Comparison of ENCODE assay signal across 8 cellular contexts in genomic region chr4:183407635-183408463, GRCh38. TPM values are rescaled to one million over a fixed set of nuclear protein-coding genes. Genes with fewer than 3 reads are reported as not detected.
DNase-seq lines count a peak whose midpoint lies in the region; ATAC-seq and TF ChIP-seq lines count a peak whose summit lies in the region.

No MANE protein-coding gene starts in this region.

- H3K4me1 Mint-ChIP-seq in activated CD4-positive, alpha-beta T cell treated with anti-CD3 and anti-CD28 coated beads, Interleukin-2, amount 10 ng/mL, durations not matched to agents 24 days and 14 days = peaks cover 9% of the 10 kb centered on the region
- peaks cover 9% of the 10 kb centered on the region for H3K4me1 Mint-ChIP-seq in activated T-helper 2 cell treated with anti-CD3 and anti-CD28 coated beads, Interferon-gamma antibody, Interleukin-2, Interleukin-4, amounts not matched to agents 10 μg/mL and 5 μg/mL and 100 μg/mL, durations not matched to agents 14 hours and 24 hours and 36 hours (ENCODE audit: low read depth)

- ATAC-seq in left lung = no peak
- ATAC-seq in HG02571 (IDR thresholded peaks at IDR 0.05; ENCODE audit: unreplicated experiment) = no peak

- no peaks in the 10 kb centered on the region for H3K27me3 ChIP-seq in left lung

- peaks cover 0 to 7% of the 10 kb centered on the region in 2 donors for H3K4me1 ChIP-seq in left lung

- intact Hi-C loops in activated CD4-positive, alpha-beta T cell treated with anti-CD3 and anti-CD28 coated beads, Interleukin-2, amount 10 ng/mL, durations not matched to agents 24 days and 14 days (cut with micrococcal nuclease) = loop anchor here (1.0 to 10.0 kb wide), 4 partner anchors 10 to 333 kb away; partner anchors contain the start of gene CDKN2AIP
- intact Hi-C loops in activated T-helper 2 cell treated with anti-CD3 and anti-CD28 coated beads, Interferon-gamma antibody, Interleukin-2, Interleukin-4, amounts not matched to agents 10 μg/mL and 5 μg/mL and 100 μg/mL, durations not matched to agents 14 hours and 24 hours and 36 hours (cut with micrococcal nuclease) = loop anchor here (2.0 to 10.0 kb wide), 4 partner anchors 37 to 491 kb away; partner anchors contain the start of genes CDKN2AIP and DCTD
- intact Hi-C loops in left lung (cut with DNase I) (no loop called here), posterior vena cava (cut with DNase I) (no loop called here)

- H3K9me3 Mint-ChIP-seq in activated CD4-positive, alpha-beta T cell treated with anti-CD3 and anti-CD28 coated beads, Interleukin-2, amount 10 ng/mL, durations not matched to agents 24 days and 14 days = no peaks in the 10 kb centered on the region
- H3K9me3 Mint-ChIP-seq in activated T-helper 2 cell treated with anti-CD3 and anti-CD28 coated beads, Interferon-gamma antibody, Interleukin-2, Interleukin-4, amounts not matched to agents 10 μg/mL and 5 μg/mL and 100 μg/mL, durations not matched to agents 14 hours and 24 hours and 36 hours = no peaks in the 10 kb centered on the region

- no peaks in the 10 kb centered on the region for H3K36me3 ChIP-seq in left lung

- peak overlapping the region; percentile 9 to 28 for H3K4me3 ChIP-seq in left lung

- H3K27ac ChIP-seq in left lung (peak overlapping the region in 1 of 2 donors; percentile 53), substantia nigra (ENCODE audit: low read depth, low read length, poor library complexity, severe bottlenecking) (peak overlapping the region; percentile 86)

- peaks cover 2% of the 10 kb centered on the region for H3K27me3 Mint-ChIP-seq in activated CD4-positive, alpha-beta T cell treated with anti-CD3 and anti-CD28 coated beads, Interleukin-2, amount 10 ng/mL, durations not matched to agents 24 days and 14 days
- H3K27me3 Mint-ChIP-seq in activated T-helper 2 cell treated with anti-CD3 and anti-CD28 coated beads, Interferon-gamma antibody, Interleukin-2, Interleukin-4, amounts not matched to agents 10 μg/mL and 5 μg/mL and 100 μg/mL, durations not matched to agents 14 hours and 24 hours and 36 hours (ENCODE audit: low read depth) = peaks cover 7% of the 10 kb centered on the region

- H3K36me3 Mint-ChIP-seq in activated CD4-positive, alpha-beta T cell treated with anti-CD3 and anti-CD28 coated beads, Interleukin-2, amount 10 ng/mL, durations not matched to agents 24 days and 14 days (ENCODE audit: low read depth) = no peaks in the 10 kb centered on the region
- H3K36me3 Mint-ChIP-seq in activated T-helper 2 cell treated with anti-CD3 and anti-CD28 coated beads, Interferon-gamma antibody, Interleukin-2, Interleukin-4, amounts not matched to agents 10 μg/mL and 5 μg/mL and 100 μg/mL, durations not matched to agents 14 hours and 24 hours and 36 hours (ENCODE audit: low read depth) = no peaks in the 10 kb centered on the region

- H3K9me3 ChIP-seq in left lung = no peaks in the 10 kb centered on the region

- H3K4me3 Mint-ChIP-seq in activated CD4-positive, alpha-beta T cell treated with anti-CD3 and anti-CD28 coated beads, Interleukin-2, amount 10 ng/mL, durations not matched to agents 24 days and 14 days = peak overlapping the region; percentile 80
- H3K4me3 Mint-ChIP-seq in activated T-helper 2 cell treated with anti-CD3 and anti-CD28 coated beads, Interferon-gamma antibody, Interleukin-2, Interleukin-4, amounts not matched to agents 10 μg/mL and 5 μg/mL and 100 μg/mL, durations not matched to agents 14 hours and 24 hours and 36 hours (ENCODE audit: low read depth) = peak overlapping the region; percentile 79

- peak overlapping the region; percentile 52 for H3K27ac Mint-ChIP-seq in activated CD4-positive, alpha-beta T cell treated with anti-CD3 and anti-CD28 coated beads, Interleukin-2, amount 10 ng/mL, durations not matched to agents 24 days and 14 days
- peak overlapping the region; percentile 65 for H3K27ac Mint-ChIP-seq in activated T-helper 2 cell treated with anti-CD3 and anti-CD28 coated beads, Interferon-gamma antibody, Interleukin-2, Interleukin-4, amounts not matched to agents 10 μg/mL and 5 μg/mL and 100 μg/mL, durations not matched to agents 14 hours and 24 hours and 36 hours

- no peak for DNase-seq in activated CD4-positive, alpha-beta T cell treated with anti-CD3 and anti-CD28 coated beads, Interleukin-2, amount 10 ng/mL, durations not matched to agents 24 days and 14 days
- no peak for DNase-seq in activated CD4-positive, alpha-beta T cell treated with anti-CD3 and anti-CD28 coated beads, Interleukin-2, amount 50 U/mL, for 4 hours
- no peak for DNase-seq in activated T-helper 2 cell treated with anti-CD3 and anti-CD28 coated beads, Interferon-gamma antibody, Interleukin-2, Interleukin-4, amounts not matched to agents 10 μg/mL and 5 μg/mL and 100 μg/mL, durations not matched to agents 14 hours and 24 hours and 36 hours (ENCODE audit: low spot score)
- DNase-seq in left lung (no peak), substantia nigra (lab: John Stamatoyannopoulos, UW) (no peak), putamen (ENCODE audit: low spot score) (no peak), posterior vena cava (ENCODE audit: low spot score) (no peak)

- no peak for TF ChIP-seq CTCF in left lung (IDR thresholded peaks at IDR 0.05)

RNA-seq across cellular contexts. Expression of gene CDKN2AIP, which starts 36.6 kb away (rescaled TPM):
- total RNA-seq in activated CD4-positive, alpha-beta T cell treated with anti-CD3 and anti-CD28 coated beads, Interleukin-2, amount 10 ng/mL, durations not matched to agents 24 days and 14 days = 22.7 and 23.1 TPM in 2 replicates
- total RNA-seq in activated T-helper 2 cell treated with anti-CD3 and anti-CD28 coated beads, Interferon-gamma antibody, Interleukin-2, Interleukin-4, amounts not matched to agents 10 μg/mL and 5 μg/mL and 100 μg/mL, durations not matched to agents 14 hours and 24 hours and 36 hours = 23.3 and 25.3 TPM in 2 replicates
- 10 to 100 TPM; 10.1 to 14.4 TPM for total RNA-seq in left lung
- total RNA-seq in posterior vena cava = 10 to 100 TPM; 10.8 to 11.0 TPM

Comparison
In these comparisons a context has a peak if more than half of its experiments do, and no peak if none do; other contexts are left out.
1. intact Hi-C loops: an anchor here in activated CD4-positive, alpha-beta T cell treated with anti-CD3 and anti-CD28 coated beads, Interleukin-2, amount 10 ng/mL, durations not matched to agents 24 days and 14 days (1.0 to 10.0 kb wide) and activated T-helper 2 cell treated with anti-CD3 and anti-CD28 coated beads, Interferon-gamma antibody, Interleukin-2, Interleukin-4, amounts not matched to agents 10 μg/mL and 5 μg/mL and 100 μg/mL, durations not matched to agents 14 hours and 24 hours and 36 hours (2.0 to 10.0 kb wide); none called in left lung and posterior vena cava.